In genomic region chrX:1447969-1448792, GRCh38 we compare ENCODE assay signal across 7 cellular contexts. TPM values are rescaled to one million over a fixed set of nuclear protein-coding genes. Genes with fewer than 3 reads are reported as not detected.
A peak's percentile ranks its signal among the peaks of the same experiment; 100 is the strongest.
DNase-seq lines count a peak whose midpoint lies in the region; ATAC-seq, FAIRE-seq and TF ChIP-seq lines count a peak whose summit lies in the region.
"Not testable (repeated sequence)": the region's sequence is repeated elsewhere in the genome, so short reads cannot be mapped to it uniquely, and the experiment has no call there.

No MANE protein-coding gene starts in this region.

- H3K4me2 ChIP-seq in GM12878 (ENCODE audit: control insufficient read depth, insufficient read depth), result not testable (repeated sequence)

- not testable (repeated sequence) for H2AFZ ChIP-seq in GM12878 (ENCODE audit: control insufficient read depth, low read depth, low read length)

- H3K27ac ChIP-seq in GM12878 (ENCODE audit: control insufficient read depth, insufficient read depth); naive thymus-derived CD4-positive, alpha-beta T cell (ENCODE audit: low read depth, low read length): not testable (repeated sequence)

- not testable (repeated sequence) for H4K20me1 ChIP-seq in GM12878 (ENCODE audit: control insufficient read depth, insufficient read depth)

- peaks cover 13% of the 10 kb centered on the region for H3K4me1 ChIP-seq in GM12878 (ENCODE audit: control insufficient read depth, insufficient read depth, low read length)
- peaks cover 16% of the 10 kb centered on the region in 2 donors for H3K4me1 ChIP-seq in naive thymus-derived CD4-positive, alpha-beta T cell (ENCODE audit: control insufficient read depth in 2 of 2, insufficient read depth in 2 of 2, low read length in 2 of 2)

- DNase-seq in GM12892 (ENCODE audit: insufficient read length); GM12878 (ENCODE audit: low read depth, low spot score): not testable (repeated sequence)
- DNase-seq in activated B cell treated with CpG ODN at 0.5 μM for 24 hours, result peak; percentile 10
- DNase-seq in activated T-cell treated with anti-CD3 and anti-CD28 coated beads, Interleukin-2, amount 50 U/mL, for 1 hour, result peak; percentile 19
- peak; percentile 4 for DNase-seq in cardiac septum (ENCODE audit: low spot score)
- peak in 1 of 9 donors; percentile 16 for DNase-seq in naive thymus-derived CD4-positive, alpha-beta T cell
- DNase-seq in stimulated activated CD8-positive, alpha-beta memory T cell treated with anti-CD3 and anti-CD28 coated beads, Interleukin-4, amount 100 ng/mL, for 48 hours, result peak; percentile 13

- H3K27me3 Mint-ChIP-seq in activated B cell treated with CpG ODN at 0.5 μM for 24 hours; naive thymus-derived CD4-positive, alpha-beta T cell: not testable (repeated sequence)

- H3K9ac ChIP-seq in GM12878 (ENCODE audit: control insufficient read depth, insufficient read depth, low read length), result not testable (repeated sequence)

- H3K4me3 ChIP-seq in GM12878; naive thymus-derived CD4-positive, alpha-beta T cell (ENCODE audit: low read length): not testable (repeated sequence)

- TF ChIP-seq POLR2A in GM12892 (IDR thresholded peaks at IDR 0.05; ENCODE audit: low read depth, low read length), result 0 out of 2 replicates have a peak, but pooled peaks have one; percentile 12
- not testable (repeated sequence) for TF ChIP-seq POLR2A in GM12878 (IDR thresholded peaks at IDR 0.05; ENCODE audit: low read depth, low read length)

- FAIRE-seq in GM12892 (lab: Jason Lieb, UNC), result peak; percentile 57
- FAIRE-seq in GM12878 (lab: Jason Lieb, UNC), result not testable (repeated sequence)

- H3K4me1 Mint-ChIP-seq in activated B cell treated with CpG ODN at 0.5 μM for 24 hours, result peaks cover 32% of the 10 kb centered on the region
- peaks cover 11 to 30% (median 20%) of the 10 kb centered on the region in 7 donors for H3K4me1 Mint-ChIP-seq in naive thymus-derived CD4-positive, alpha-beta T cell

- TF ChIP-seq EP300 in GM12878 (IDR thresholded peaks at IDR 0.05; ENCODE audit: borderline replicate concordance in 1 of 2, control insufficient read depth in 1 of 2, low read depth in 2 of 2, low read length in 2 of 2), result not testable (repeated sequence)

- peaks cover 40% of the 10 kb centered on the region for H3K9me3 ChIP-seq in GM12878 (replicated peaks; ENCODE audit: control insufficient read depth, insufficient read depth, low read length)
- H3K9me3 ChIP-seq in naive thymus-derived CD4-positive, alpha-beta T cell (ENCODE audit: control insufficient read depth in 2 of 3, low read length in 3 of 3), result peaks cover 0 to 19% (median 0%) of the 10 kb centered on the region in 3 experiments

- not testable (repeated sequence) for ATAC-seq in activated B cell treated with CpG ODN at 0.5 μM for 24 hours (ENCODE audit: low read depth); GM12878; naive thymus-derived CD4-positive, alpha-beta T cell

- POLR2A ChIA-PET in activated B cell treated with CpG ODN at 0.5 μM for 24 hours (lab: Charles Lee); GM12878 (lab: Charles Lee); naive thymus-derived CD4-positive, alpha-beta T cell (lab: Charles Lee): not testable (repeated sequence)

- SMC1A ChIA-PET in GM12878 (lab: Charles Lee; ENCODE audit: uncharacterized antibody, unreplicated experiment), result not testable (repeated sequence)

- peaks cover 32% of the 10 kb centered on the region for H3K36me3 Mint-ChIP-seq in activated B cell treated with CpG ODN at 0.5 μM for 24 hours (ENCODE audit: low read depth)
- H3K36me3 Mint-ChIP-seq in naive thymus-derived CD4-positive, alpha-beta T cell, result peaks cover 24 to 66% (median 51%) of the 10 kb centered on the region in 5 donors

- not testable (repeated sequence) for BruUV-seq in GM12878 (replicated peaks; lab: Mats Ljungman, UMichigan)

- not testable (repeated sequence) for H3K36me3 ChIP-seq in GM12878 (ENCODE audit: control insufficient read depth in 2 of 2, insufficient read depth in 2 of 2, low read length in 1 of 2); naive thymus-derived CD4-positive, alpha-beta T cell (ENCODE audit: control insufficient read depth in 2 of 3, insufficient read depth in 3 of 3, low read length in 3 of 3)

- not testable (repeated sequence) for H3K27me3 ChIP-seq in GM12878 (replicated peaks in 1 of 2; ENCODE audit: control insufficient read depth in 2 of 2, insufficient read depth in 2 of 2, low read length in 1 of 2); naive thymus-derived CD4-positive, alpha-beta T cell (ENCODE audit: control insufficient read depth in 2 of 2, insufficient read depth in 2 of 2, low read length in 2 of 2)

- in situ Hi-C loops in GM12878 (cut with MboI), result not testable (repeated sequence)

- peak overlapping the region; percentile 1 for H3K27ac Mint-ChIP-seq in activated B cell treated with CpG ODN at 0.5 μM for 24 hours
- H3K27ac Mint-ChIP-seq in naive thymus-derived CD4-positive, alpha-beta T cell, result peak overlapping the region in 6 of 9 donors; percentile 10 to 81 (median 60)

- RAD21 ChIA-PET in GM12878 (lab: Charles Lee; ENCODE audit: unreplicated experiment), result not testable (repeated sequence)

- not testable (repeated sequence) for H3K4me3 Mint-ChIP-seq in activated B cell treated with CpG ODN at 0.5 μM for 24 hours
- H3K4me3 Mint-ChIP-seq in naive thymus-derived CD4-positive, alpha-beta T cell, result peak overlapping the region in 3 of 10 donors; percentile 6 to 27 (median 27)

- not testable (repeated sequence) for H3K9me3 Mint-ChIP-seq in activated B cell treated with CpG ODN at 0.5 μM for 24 hours
- H3K9me3 Mint-ChIP-seq in naive thymus-derived CD4-positive, alpha-beta T cell, result peaks cover 9 to 55% (median 29%) of the 10 kb centered on the region in 11 donors

- CTCF ChIA-PET in activated B cell treated with CpG ODN at 0.5 μM for 24 hours (lab: Charles Lee); GM12878 (lab: Yijun Ruan, JAX); naive thymus-derived CD4-positive, alpha-beta T cell (lab: Charles Lee): not testable (repeated sequence)

- WGBS in GM12878 (ENCODE audit: insufficient coverage, insufficient replicate concordance, low lambda C conversion rate, missing lambda C conversion rate), result 99% methylated on average over 11 of the region's 11 CpGs

- not testable (repeated sequence) for TF ChIP-seq RAD21 in GM12878 (IDR thresholded peaks at IDR 0.05; ENCODE audit: insufficient read depth, low read depth, low read length)

- not testable (repeated sequence) for TF ChIP-seq CTCF in activated B cell treated with CpG ODN at 0.5 μM for 24 hours (IDR thresholded peaks at IDR 0.05); GM12878 (IDR thresholded peaks at IDR 0.05 in 2 of 3, conservative IDR thresholded peaks at IDR 0.05 in 1 of 3; ENCODE audit: control insufficient read depth in 2 of 3, extremely low read depth in 1 of 3, insufficient read depth in 1 of 3, low read depth in 3 of 3, low read length in 3 of 3)

- H3K79me2 ChIP-seq in GM12878 (ENCODE audit: control insufficient read depth, insufficient read depth, low read length), result peaks cover 55% of the 10 kb centered on the region

- intact Hi-C loops in activated B cell treated with CpG ODN at 0.5 μM for 24 hours (cut with micrococcal nuclease); GM12878 (cut with micrococcal nuclease; ENCODE audit: unreplicated experiment); cardiac septum (cut with DNase I); naive thymus-derived CD4-positive, alpha-beta T cell (cut with micrococcal nuclease): not testable (repeated sequence)

RNA-seq across cellular contexts. Expression of gene ASMTL, which starts 4.5 kb away (rescaled TPM):
- 23.3 TPM for polyA plus RNA-seq in GM12892 (2012; ENCODE audit: missing spikeins)
- total RNA-seq in activated B cell treated with CpG ODN at 0.5 μM for 24 hours (49.2 and 52.1 TPM in 2 replicates), GM12878 (2014; rRNA removed) (21.7 and 32.2 TPM in 2 replicates), GM12878 (2014; rRNA removed; fragmentation: Illumina TruSeq; extraction: Trizol) (15.5 and 18.1 TPM in 2 replicates), GM12878 (2021) (46.6 and 46.8 TPM in 2 replicates), cardiac septum (26.8 TPM)
- 32.4 and 34.7 TPM in 2 replicates for total RNA-seq in GM12878 (2013; cell fraction: nucleolus; rRNA removed)
- polyA plus RNA-seq in GM12878 (2011; ENCODE audit: low read depth), result 14.8 TPM
- polyA plus RNA-seq in GM12878 (2011; rRNA removed) (24.5 and 51.9 TPM in 2 replicates), GM12878 (2014; fragmentation: Illumina TruSeq; extraction: Trizol) (8.5 and 14.3 TPM in 2 replicates), GM12878 (2014; fragmentation: Nextera tagmentation; extraction: Ambion mirVana) (1 to 10 TPM; 1.6 to 3.8 TPM), GM12878 (2014; rRNA removed) (44.6 and 48.4 TPM in 2 replicates), GM12878 (2016; fragmentation: Nextera tagmentation; extraction: Ambion mirVana) (10 to 100 TPM; 32.1 to 34.4 TPM)
- polyA plus RNA-seq in GM12878 (2011; cell fraction: cytosol; rRNA removed), result 54.2 and 67.8 TPM in 2 replicates
- polyA plus RNA-seq in GM12878 (2011; cell fraction: nucleus; rRNA removed), result 97.6 and 127 TPM in 2 replicates
- polyA plus RNA-seq in GM12878 (2012), result 42.3 and 47.5 TPM in 2 replicates
- 31.2 and 53.8 TPM in 2 replicates for polyA minus RNA-seq in GM12878 (2011; rRNA and poly(A)+ RNA removed)
- 20.7 and 21.2 TPM in 2 replicates for polyA minus RNA-seq in GM12878 (2011; cell fraction: cytosol; rRNA and poly(A)+ RNA removed)
- polyA minus RNA-seq in GM12878 (2011; cell fraction: nucleus; rRNA and poly(A)+ RNA removed), result 17.2 and 27.9 TPM in 2 replicates
- 10 to 100 TPM; 30.9 to 50.0 (median 41.7) TPM for total RNA-seq in naive thymus-derived CD4-positive, alpha-beta T cell
- 10 to 100 TPM; 41.0 to 46.0 TPM for polyA plus RNA-seq in naive thymus-derived CD4-positive, alpha-beta T cell

RNA-seq across cellular contexts. Expression of gene SLC25A6, which starts 56.3 kb away (rescaled TPM):
- 337 TPM for polyA plus RNA-seq in GM12892 (2012; ENCODE audit: missing spikeins)
- total RNA-seq in activated B cell treated with CpG ODN at 0.5 μM for 24 hours, result 436 and 472 TPM in 2 replicates
- 200 and 249 TPM in 2 replicates for total RNA-seq in GM12878 (2013; cell fraction: nucleolus; rRNA removed)
- 225 and 293 TPM in 2 replicates for total RNA-seq in GM12878 (2014; rRNA removed)
- total RNA-seq in GM12878 (2014; rRNA removed; fragmentation: Illumina TruSeq; extraction: Trizol), result 261 and 287 TPM in 2 replicates
- total RNA-seq in GM12878 (2021), result 632 and 654 TPM in 2 replicates
- 286 TPM for polyA plus RNA-seq in GM12878 (2011; ENCODE audit: low read depth)
- polyA plus RNA-seq in GM12878 (2011; rRNA removed), result 157 and 352 TPM in 2 replicates
- 683 and 869 TPM in 2 replicates for polyA plus RNA-seq in GM12878 (2011; cell fraction: cytosol; rRNA removed)
- polyA plus RNA-seq in GM12878 (2011; cell fraction: nucleus; rRNA removed), result 295 and 304 TPM in 2 replicates
- polyA plus RNA-seq in GM12878 (2012), result 757 and 810 TPM in 2 replicates
- polyA plus RNA-seq in GM12878 (2014; fragmentation: Illumina TruSeq; extraction: Trizol), result 34.2 and 187 TPM in 2 replicates
- polyA plus RNA-seq in GM12878 (2014; fragmentation: Nextera tagmentation; extraction: Ambion mirVana), result 100 to 1,000 TPM in 1 of 2 experiments, 10 to 100 TPM in 1; 61.9 to 127 TPM
- 642 and 753 TPM in 2 replicates for polyA plus RNA-seq in GM12878 (2014; rRNA removed)
- 100 to 1,000 TPM; 447 to 454 TPM for polyA plus RNA-seq in GM12878 (2016; fragmentation: Nextera tagmentation; extraction: Ambion mirVana)
- polyA minus RNA-seq in GM12878 (2011; rRNA and poly(A)+ RNA removed), result 274 and 515 TPM in 2 replicates
- 253 and 254 TPM in 2 replicates for polyA minus RNA-seq in GM12878 (2011; cell fraction: cytosol; rRNA and poly(A)+ RNA removed)
- polyA minus RNA-seq in GM12878 (2011; cell fraction: nucleus; rRNA and poly(A)+ RNA removed), result 107 and 179 TPM in 2 replicates
- total RNA-seq in cardiac septum, result 147 TPM
- total RNA-seq in naive thymus-derived CD4-positive, alpha-beta T cell, result 100 to 1,000 TPM; 238 to 341 (median 270) TPM
- polyA plus RNA-seq in naive thymus-derived CD4-positive, alpha-beta T cell, result 100 to 1,000 TPM; 467 to 597 TPM
